8 cellular contexts compared by ENCODE assay signal in the genomic region with DNA sequence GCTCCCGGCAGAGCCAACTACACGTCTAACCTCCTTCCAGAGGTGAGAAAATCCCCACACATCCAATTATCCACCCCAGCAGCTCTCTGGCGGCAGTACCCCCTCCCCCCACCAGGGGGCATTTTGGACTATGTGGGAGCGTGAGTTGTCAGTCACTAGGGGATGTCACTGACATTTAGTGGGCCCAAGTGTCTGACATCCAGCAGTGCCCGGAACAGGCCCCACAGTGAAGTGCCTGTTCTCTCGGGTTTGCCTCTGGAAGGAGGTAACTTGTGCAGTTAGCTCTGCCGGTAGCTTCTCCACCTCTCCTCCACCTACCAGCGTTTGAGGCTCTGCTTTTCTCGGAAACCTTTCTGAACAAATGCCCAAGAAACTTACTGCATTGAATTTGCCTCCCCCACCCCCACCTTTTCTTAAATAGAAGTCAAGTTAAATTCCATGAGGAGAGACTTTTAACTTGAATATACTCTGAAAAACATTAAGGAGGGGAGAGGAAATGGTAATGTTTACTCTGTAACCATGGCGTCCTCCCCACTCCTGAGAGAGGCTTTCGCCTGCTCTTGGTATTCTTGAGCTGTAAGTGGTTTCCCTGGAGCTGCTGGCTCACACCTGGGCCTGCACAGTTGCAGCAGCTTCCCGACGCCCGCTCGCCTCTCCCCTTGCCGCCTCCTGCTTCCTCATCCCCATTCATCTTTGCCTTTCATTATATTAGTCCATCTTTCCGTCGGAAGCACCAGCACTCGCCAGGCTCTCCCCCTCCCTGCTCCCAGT.
A peak's percentile ranks its signal among the peaks of the same experiment; 100 is the strongest.
DNase-seq lines count a peak whose midpoint lies in the region; ATAC-seq and TF ChIP-seq lines count a peak whose summit lies in the region.

No MANE protein-coding gene starts in this region.

- peak; percentile 98 for TF ChIP-seq CTCF in astrocyte of the cerebellum (IDR thresholded peaks at IDR 0.05; ENCODE audit: low read depth, low read length, missing control alignments)

- no peak overlapping the region for H3K27ac Mint-ChIP-seq in T-helper 2 cell treated with Interferon-gamma antibody and Interleukin-4, amounts not matched to agents 5 μg/mL and 100 μg/mL, for 36 hours

- no peak overlapping the region for H3K4me3 Mint-ChIP-seq in T-helper 2 cell treated with Interferon-gamma antibody and Interleukin-4, amounts not matched to agents 5 μg/mL and 100 μg/mL, for 36 hours

- no peaks in the 10 kb centered on the region for H3K9me3 Mint-ChIP-seq in T-helper 2 cell treated with Interferon-gamma antibody and Interleukin-4, amounts not matched to agents 5 μg/mL and 100 μg/mL, for 36 hours

- peaks cover 3% of the 10 kb centered on the region for H3K4me1 Mint-ChIP-seq in T-helper 2 cell treated with Interferon-gamma antibody and Interleukin-4, amounts not matched to agents 5 μg/mL and 100 μg/mL, for 36 hours (ENCODE audit: low read depth)

- ATAC-seq in GM21390 (IDR thresholded peaks at IDR 0.05; ENCODE audit: unreplicated experiment): no peak
- no peak for ATAC-seq in HG03460 (IDR thresholded peaks at IDR 0.05; ENCODE audit: unreplicated experiment)

- in situ Hi-C loops in astrocyte of the cerebellum (cut with HindIII; ENCODE audit: low sequenced_read_pairs): no loop called here

- H3K36me3 Mint-ChIP-seq in T-helper 2 cell treated with Interferon-gamma antibody and Interleukin-4, amounts not matched to agents 5 μg/mL and 100 μg/mL, for 36 hours (ENCODE audit: low read depth): no peaks in the 10 kb centered on the region

- peaks cover 45% of the 10 kb centered on the region for H3K27me3 Mint-ChIP-seq in T-helper 2 cell treated with Interferon-gamma antibody and Interleukin-4, amounts not matched to agents 5 μg/mL and 100 μg/mL, for 36 hours (ENCODE audit: low read depth)

- no peak overlapping the region for H3K4me3 ChIP-seq in astrocyte of the cerebellum (ENCODE audit: low read depth, low read length)

- DNase-seq in GM04504 (ENCODE audit: low read depth) (peak; percentile 19), NCI-H1105 (lab: John Stamatoyannopoulos, UW) (peak; percentile 71), astrocyte of the cerebellum (ENCODE audit: low read depth) (peak; percentile 62), iPS-NIHi11 (ENCODE audit: low spot score) (peak; percentile 79)
- DNase-seq in T-helper 2 cell treated with Interferon-gamma antibody and Interleukin-4, amounts not matched to agents 5 μg/mL and 100 μg/mL, for 36 hours (ENCODE audit: low spot score): peak; percentile 58
- peak; percentile 54 to 87 (median 69) for DNase-seq in stimulated activated CD4-positive, alpha-beta T cell treated with anti-CD3 and anti-CD28 coated beads, Interleukin-12 subunit alpha, Interleukin-12 subunit beta, amount 100 ng/mL, for 48 hours (ENCODE audit: low read depth in 2 of 3, low spot score in 1 of 3)

Comparison
In these comparisons a context has a peak if more than half of its experiments do, and no peak if none do; other contexts are left out.
1. DNase-seq: peak in every context shown above with its lines; median percentile 79 in iPS-NIHi11; 71 in NCI-H1105; 69 in stimulated activated CD4-positive, alpha-beta T cell treated with anti-CD3 and anti-CD28 coated beads, Interleukin-12 subunit alpha, Interleukin-12 subunit beta, amount 100 ng/mL, for 48 hours; 62 in astrocyte of the cerebellum; 58 in T-helper 2 cell treated with Interferon-gamma antibody and Interleukin-4, amounts not matched to agents 5 μg/mL and 100 μg/mL, for 36 hours; 19 in GM04504.